ENCODE assay signal across 35 cellular contexts in the genomic region with DNA sequence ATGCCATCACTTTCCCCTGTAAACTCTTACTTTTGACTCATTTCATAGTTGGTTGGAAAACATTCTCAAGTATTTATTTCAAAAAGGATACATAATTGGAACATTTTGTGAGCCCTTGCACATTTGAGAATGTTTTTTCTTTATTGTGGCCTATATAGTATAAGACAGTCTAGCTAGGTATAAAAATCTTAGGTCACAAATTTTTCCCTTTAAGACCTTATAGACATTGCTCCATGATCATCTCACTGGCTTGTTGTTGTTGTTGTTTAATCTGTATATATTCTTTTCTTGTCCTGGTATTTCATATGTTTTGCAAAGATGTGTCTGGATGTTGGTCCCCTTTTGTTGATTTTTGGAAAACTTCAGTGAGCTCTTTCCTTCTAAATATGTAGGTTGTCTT.
"Had no signal": no experiment of that assay in that cellular context is flagged by ENCODE, and none has a peak within 500 bp of the region (broad histone marks: within the 10 kb centered on the region; RNA-seq: fewer than 3 reads in every experiment).

No MANE protein-coding gene starts in this region.

- H3K36me3 ChIP-seq: MG63 had no signal

- DNase-seq: Karpas-422, Kasumi-1, MG63, MM.1S, MV-4-11, NCI-H1048, NCI-H1092, NCI-H1092 treated with DMSO at 0.1 percent for 48 hours, NCI-H1105, NCI-H1105 treated with DMSO at 0.1 percent for 48 hours, NCI-H1417, NCI-H1417 treated with DMSO at 0.1 percent for 48 hours, NCI-H1436, NCI-H1436 treated with DMSO at 0.1 percent for 48 hours, NCI-H146, NCI-H1694, NCI-H1694 treated with DMSO at 0.1 percent for 48 hours, NCI-H187, NCI-H187 treated with DMSO at 0.1 percent for 48 hours, NCI-H1930, NCI-H2029, NCI-H2029 treated with DMSO at 0.1 percent for 48 hours, NCI-H2081, NCI-H2081 treated with DMSO at 0.1 percent for 48 hours, NCI-H2107, NCI-H2171, NCI-H2171 treated with DMSO at 0.1 percent for 48 hours, NCI-H2227 treated with DMSO at 0.1 percent for 48 hours, NCI-H226, NCI-H345, NCI-H446, NCI-H446 treated with DMSO at 0.1 percent for 48 hours, NCI-H510A, NCI-H510A treated with DMSO at 0.1 percent for 48 hours, NCI-H524 had no signal

- H3K27me3 ChIP-seq: MG63 had no signal

- H3K4me3 ChIP-seq: MG63 had no signal
